Comparison of ENCODE assay signal across 22 cellular contexts in genomic region chr22:24587948-24588347, GRCh38. TPM values are rescaled to one million over a fixed set of nuclear protein-coding genes. Genes with fewer than 3 reads are reported as not detected.
DNase-seq lines count a peak whose midpoint lies in the region; ATAC-seq and TF ChIP-seq lines count a peak whose summit lies in the region.
"Had no signal": no experiment of that assay in that cellular context is flagged by ENCODE, and none has a peak within 500 bp of the region (broad histone marks: within the 10 kb centered on the region; RNA-seq: fewer than 3 reads in every experiment).

No MANE protein-coding gene starts in this region.

- ATAC-seq in Right ventricle myocardium inferior (no peak), body of pancreas (no peak)
- ATAC-seq: GM23338 had no signal

- TF ChIP-seq CTCF in body of pancreas (IDR thresholded peaks at IDR 0.05) (no peak), osteoblast (IDR thresholded peaks at IDR 0.05; ENCODE audit: extremely low read depth, low read depth, low read length) (no peak), thyroid gland (IDR thresholded peaks at IDR 0.05) (no peak)

- no peak overlapping the region for H3K4me2 ChIP-seq in osteoblast (ENCODE audit: insufficient read depth, low read length)
- H3K4me2 ChIP-seq: GM23338 had no signal

- 55 to 61% methylated on average over 6 to 8 of the region's 8 CpGs for whole genome bisulfite sequencing in body of pancreas, 2 donors
- 70 to 83% methylated on average over 6 to 8 of the region's 8 CpGs for WGBS in thyroid gland, 2 donors

- H3K79me2 ChIP-seq in osteoblast (ENCODE audit: insufficient read depth, low read length): no peaks in the 10 kb centered on the region

- no peak overlapping the region for H2AFZ ChIP-seq in osteoblast (ENCODE audit: low read length)
- H2AFZ ChIP-seq: GM23338 had no signal

- H3K36me3 ChIP-seq in body of pancreas (replicated peaks in 1 of 2; ENCODE audit: insufficient read depth in 1 of 2, low read depth in 2 of 2) (no peaks in the 10 kb centered on the region), osteoblast (ENCODE audit: insufficient read depth, low read length) (no peaks in the 10 kb centered on the region), thyroid gland (peaks cover 0 to 4% of the 10 kb centered on the region in 2 donors)
- H3K36me3 ChIP-seq: HAP-1, SJSA1 had no signal

- POLR2A ChIA-PET in activated CD4-positive, alpha-beta T cell treated with anti-CD3 and anti-CD28 coated beads, Interleukin-2, amount 10 ng/mL, durations not matched to agents 7 days and 5 days (lab: Charles Lee): no interaction called here

- CTCF ChIA-PET in activated CD4-positive, alpha-beta T cell treated with anti-CD3 and anti-CD28 coated beads, Interleukin-2, amount 10 ng/mL, durations not matched to agents 7 days and 5 days (lab: Charles Lee): no interaction called here

- DNase-seq in cardiac septum (ENCODE audit: low spot score) (peak; percentile 51), Right ventricle myocardium inferior (ENCODE audit: missing footprints) (no peak), body of pancreas (no peak), osteoblast (ENCODE audit: insufficient read length, low spot score, missing footprints) (peak; percentile 59), thyroid gland (no peak), NK-92 (lab: John Stamatoyannopoulos, UW; ENCODE audit: unreplicated experiment) (no peak), NCI-H526 (lab: John Stamatoyannopoulos, UW) (no peak)
- no peak for DNase-seq in activated CD4-positive, alpha-beta T cell treated with anti-CD3 and anti-CD28 coated beads, Interleukin-2, amount 10 ng/mL, durations not matched to agents 7 days and 5 days
- DNase-seq: 8988T, KBM-7, NCI-H1092 treated with DMSO at 0.1 percent for 48 hours, NCI-H1436 treated with DMSO at 0.1 percent for 48 hours, NCI-H1930, NCI-H2227 treated with DMSO at 0.1 percent for 48 hours, NCI-H510A treated with DMSO at 0.1 percent for 48 hours, NCI-H82, Peyer's patch had no signal

- H3K4me3 Mint-ChIP-seq in activated CD4-positive, alpha-beta T cell treated with anti-CD3 and anti-CD28 coated beads, Interleukin-2, amount 10 ng/mL, durations not matched to agents 7 days and 5 days: no peak overlapping the region
- H3K4me3 Mint-ChIP-seq: GM23338 had no signal

- no peaks in the 10 kb centered on the region for H3K9me3 Mint-ChIP-seq in activated CD4-positive, alpha-beta T cell treated with anti-CD3 and anti-CD28 coated beads, Interleukin-2, amount 10 ng/mL, durations not matched to agents 7 days and 5 days
- H3K9me3 Mint-ChIP-seq: GM23338 had no signal

- no peak overlapping the region for H3K27ac Mint-ChIP-seq in activated CD4-positive, alpha-beta T cell treated with anti-CD3 and anti-CD28 coated beads, Interleukin-2, amount 10 ng/mL, durations not matched to agents 7 days and 5 days
- H3K27ac Mint-ChIP-seq: GM23338 had no signal

- peaks cover 61% of the 10 kb centered on the region for H3K4me1 ChIP-seq in body of pancreas
- peaks cover 11% of the 10 kb centered on the region for H3K4me1 ChIP-seq in osteoblast (ENCODE audit: insufficient read depth, low read length)
- H3K4me1 ChIP-seq in thyroid gland: peaks cover 35 to 48% of the 10 kb centered on the region in 2 donors
- H3K4me1 ChIP-seq: HAP-1 had no signal

- peaks cover 11% of the 10 kb centered on the region for H3K4me1 Mint-ChIP-seq in activated CD4-positive, alpha-beta T cell treated with anti-CD3 and anti-CD28 coated beads, Interleukin-2, amount 10 ng/mL, durations not matched to agents 7 days and 5 days

- H3K9me3 ChIP-seq in body of pancreas (no peaks in the 10 kb centered on the region), osteoblast (ENCODE audit: low read depth, low read length) (no peaks in the 10 kb centered on the region), thyroid gland (no peaks in the 10 kb centered on the region)
- H3K9me3 ChIP-seq: HAP-1, Peyer's patch, SJSA1 had no signal

- no peaks in the 10 kb centered on the region for H4K20me1 ChIP-seq in osteoblast (ENCODE audit: insufficient read depth, low read length)

- no peak for TF ChIP-seq POLR2A in body of pancreas (IDR thresholded peaks at IDR 0.05)
- no peak for TF ChIP-seq POLR2A in thyroid gland (IDR thresholded peaks at IDR 0.05)

- H3K4me3 ChIP-seq in body of pancreas (no peak overlapping the region), osteoblast (ENCODE audit: insufficient read depth, low read length) (no peak overlapping the region), thyroid gland (replicated peaks in 1 of 3) (no peak overlapping the region)
- H3K4me3 ChIP-seq: GM23338, HAP-1, Peyer's patch, SJSA1 had no signal

- intact Hi-C loops in cardiac septum (cut with DNase I): no loop called here
- intact Hi-C loops in Right ventricle myocardium inferior (cut with DNase I): no loop called here
- intact Hi-C loops in body of pancreas (cut with DNase I): no loop called here
- intact Hi-C loops in thyroid gland (cut with DNase I): no loop called here

- H3K27me3 ChIP-seq in body of pancreas (no peaks in the 10 kb centered on the region), osteoblast (ENCODE audit: insufficient read depth, low read length) (no peaks in the 10 kb centered on the region), thyroid gland (no peaks in the 10 kb centered on the region)
- H3K27me3 ChIP-seq: Peyer's patch, SJSA1 had no signal

- no peaks in the 10 kb centered on the region for H3K36me3 Mint-ChIP-seq in activated CD4-positive, alpha-beta T cell treated with anti-CD3 and anti-CD28 coated beads, Interleukin-2, amount 10 ng/mL, durations not matched to agents 7 days and 5 days (ENCODE audit: low read depth)

- H3K27me3 Mint-ChIP-seq in activated CD4-positive, alpha-beta T cell treated with anti-CD3 and anti-CD28 coated beads, Interleukin-2, amount 10 ng/mL, durations not matched to agents 7 days and 5 days: peaks cover 2% of the 10 kb centered on the region

- H3K27ac ChIP-seq in body of pancreas: peak overlapping the region; percentile 59 to 76 (median 68)
- no peak overlapping the region for H3K27ac ChIP-seq in osteoblast (ENCODE audit: low read depth, low read length)
- peak overlapping the region; percentile 34 to 77 (median 72) for H3K27ac ChIP-seq in thyroid gland
- H3K27ac ChIP-seq: C4-2B, Peyer's patch, SJSA1 had no signal

RNA-seq across cellular contexts. Expression of gene LRRC75B, which starts 4.9 kb away (rescaled TPM):
- total RNA-seq in cardiac septum: 4.2 TPM
- 6.5 TPM for total RNA-seq in Right ventricle myocardium inferior
- 10 to 100 TPM; 20.8 to 33.9 TPM for total RNA-seq in body of pancreas
- 5.1 and 8.5 TPM in 2 replicates for total RNA-seq in osteoblast
- 10 to 100 TPM; 18.6 to 51.2 (median 39.6) TPM for total RNA-seq in thyroid gland
- total RNA-seq in activated CD4-positive, alpha-beta T cell treated with anti-CD3 and anti-CD28 coated beads, Interleukin-2, amount 10 ng/mL, durations not matched to agents 7 days and 5 days: 1 to 10 TPM in 1 of 2 experiments, under 1 TPM in 1; 0.64 to 1.0 TPM
- total RNA-seq: OCI-LY7 had no signal

RNA-seq across cellular contexts. Expression of gene GGT1, which starts 15.0 kb away (rescaled TPM):
- 2.0 TPM for total RNA-seq in cardiac septum
- total RNA-seq in Right ventricle myocardium inferior: 2.3 TPM
- 10 to 100 TPM; 45.4 to 58.7 TPM for total RNA-seq in body of pancreas
- total RNA-seq in osteoblast: 0.36 and 0.59 TPM in 2 replicates
- 10 to 100 TPM; 15.5 to 20.7 (median 18.2) TPM for total RNA-seq in thyroid gland
- 10 to 100 TPM; 44.6 to 48.1 TPM for total RNA-seq in activated CD4-positive, alpha-beta T cell treated with anti-CD3 and anti-CD28 coated beads, Interleukin-2, amount 10 ng/mL, durations not matched to agents 7 days and 5 days

RNA-seq across cellular contexts. Expression of gene SNRPD3, which starts 32.1 kb away (rescaled TPM):
- 62.9 TPM for total RNA-seq in cardiac septum
- total RNA-seq in Right ventricle myocardium inferior: 70.0 TPM
- 10 to 100 TPM; 30.4 to 65.6 TPM for total RNA-seq in body of pancreas
- 51.9 and 57.5 TPM in 2 replicates for total RNA-seq in osteoblast
- 100 to 1,000 TPM in 3 of 4 donors, 10 to 100 TPM in 1; 96.9 to 216 (median 145) TPM for total RNA-seq in thyroid gland
- 100 to 1,000 TPM; 120 to 139 TPM for total RNA-seq in activated CD4-positive, alpha-beta T cell treated with anti-CD3 and anti-CD28 coated beads, Interleukin-2, amount 10 ng/mL, durations not matched to agents 7 days and 5 days

RNA-seq across cellular contexts. Expression of gene GUCD1, which starts 33.0 kb away (rescaled TPM):
- total RNA-seq in cardiac septum (97.4 TPM), Right ventricle myocardium inferior (266 TPM), body of pancreas (10 to 100 TPM; 44.4 to 58.7 TPM), osteoblast (146 and 155 TPM in 2 replicates), thyroid gland (10 to 100 TPM; 51.6 to 89.7 (median 74.2) TPM)
- 100 to 1,000 TPM; 123 to 137 TPM for total RNA-seq in activated CD4-positive, alpha-beta T cell treated with anti-CD3 and anti-CD28 coated beads, Interleukin-2, amount 10 ng/mL, durations not matched to agents 7 days and 5 days

Comparison
In these comparisons a context has a peak if more than half of its experiments do, and no peak if none do; other contexts are left out.
1. DNase-seq: peak in cardiac septum (single experiment) and osteoblast (single experiment); none in Right ventricle myocardium inferior (single experiment), body of pancreas (0 of 4), thyroid gland (0 of 2), NK-92 (single experiment), activated CD4-positive, alpha-beta T cell treated with anti-CD3 and anti-CD28 coated beads, Interleukin-2, amount 10 ng/mL, durations not matched to agents 7 days and 5 days (single experiment) and NCI-H526 (0 of 2).